In genomic region chr15:92903588-92903955, GRCh38 we compare ENCODE assay signal across 1 cellular context.
TF ChIP-seq lines count a peak whose summit lies in the region.

No MANE protein-coding gene starts in this region.

TF ChIP-seq in H1, 55 proteins besides CTCF, POLR2A, EP300 and RAD21 (continued from another document):
- TF ChIP-seq CBX8 (IDR thresholded peaks at IDR 0.05; ENCODE audit: borderline replicate concordance, low read depth, low read length) (no peak), JUN (IDR thresholded peaks at IDR 0.05; ENCODE audit: low read depth, low read length) (no peak), TEAD4 (IDR thresholded peaks at IDR 0.05; ENCODE audit: low read depth, low read length) (no peak), SP4 (IDR thresholded peaks at IDR 0.05; ENCODE audit: low read length) (no peak), FOSL1 (IDR thresholded peaks at IDR 0.05; ENCODE audit: insufficient read depth, low read depth, low read length) (no peak), CEBPB (IDR thresholded peaks at IDR 0.05; ENCODE audit: low read depth, low read length) (no peak)
